25 cellular contexts compared by ENCODE assay signal in the genomic region with DNA sequence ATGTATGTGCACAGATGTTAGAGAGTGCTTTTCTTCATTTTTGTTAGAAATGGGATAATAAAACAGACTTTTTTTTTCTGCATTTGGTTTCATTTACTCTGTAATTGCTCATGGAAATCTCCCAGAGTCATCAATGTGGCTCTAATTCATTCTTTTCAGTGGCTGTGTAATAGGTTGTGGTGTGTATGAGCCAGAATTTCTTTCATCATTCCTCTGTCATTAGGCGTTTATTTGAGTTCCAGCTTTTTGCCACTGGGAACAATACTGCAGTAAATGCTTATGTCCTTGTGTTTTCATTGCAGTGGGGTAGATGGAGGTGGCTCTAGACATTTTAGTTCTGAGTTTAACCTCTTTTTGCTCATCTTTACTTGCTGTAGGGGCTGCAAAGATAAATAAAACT.
DNase-seq lines count a peak whose midpoint lies in the region; TF ChIP-seq lines count a peak whose summit lies in the region.
"Had no signal": no experiment of that assay in that cellular context is flagged by ENCODE, and none has a peak within 500 bp of the region (broad histone marks: within the 10 kb centered on the region; RNA-seq: fewer than 3 reads in every experiment).

No MANE protein-coding gene starts in this region.

- H3K4me3 Mint-ChIP-seq in T-helper 2 cell treated with Interferon-gamma antibody and Interleukin-4, amounts not matched to agents 5 μg/mL and 100 μg/mL, for 36 hours = no peak overlapping the region
- H3K4me3 Mint-ChIP-seq: activated CD8-positive, alpha-beta T cell treated with anti-CD3 and anti-CD28 coated beads, Interleukin-2, amount 10 ng/mL, durations not matched to agents 7 days and 5 days; activated naive CD4-positive, alpha-beta T cell treated with anti-CD3 and anti-CD28 coated beads, Interleukin-2, amount 10 ng/mL, durations not matched to agents 7 days and 5 days; activated T-cell treated with anti-CD3 and anti-CD28 coated beads, Interleukin-2, amount 50 U/mL, for 24 hours; dendritic cell treated with granulocyte-macrophage colony-stimulating factor and Interleukin-4, amounts not matched to agents 40 ng/mL and 50 ng/mL, for 4 days; IgD-negative memory B cell; neural progenitor cell had no signal

- no peaks in the 10 kb centered on the region for H3K27me3 ChIP-seq in subcutaneous abdominal adipose tissue (ENCODE audit: control insufficient read depth in 5 of 5, insufficient read depth in 4 of 5, low read length in 5 of 5)
- H3K27me3 ChIP-seq: ascending aorta, neural progenitor cell, transverse colon had no signal

- no peaks in the 10 kb centered on the region for H3K36me3 Mint-ChIP-seq in T-helper 2 cell treated with Interferon-gamma antibody and Interleukin-4, amounts not matched to agents 5 μg/mL and 100 μg/mL, for 36 hours (ENCODE audit: low read depth)
- H3K36me3 Mint-ChIP-seq: activated naive CD4-positive, alpha-beta T cell treated with anti-CD3 and anti-CD28 coated beads, Interleukin-2, amount 10 ng/mL, durations not matched to agents 7 days and 5 days; IgD-negative memory B cell; neural progenitor cell had no signal

- no peak overlapping the region for H3K4me3 ChIP-seq in fibroblast of the aortic adventitia (ENCODE audit: low read depth, low read length)
- H3K4me3 ChIP-seq in subcutaneous abdominal adipose tissue (ENCODE audit: low read depth in 1 of 5, low read length in 5 of 5) = no peak overlapping the region
- H3K4me3 ChIP-seq: ascending aorta, left ventricle myocardium inferior, mucosa of descending colon, neural progenitor cell, transverse colon had no signal

- peak; percentile 61 for DNase-seq in GM04504 (ENCODE audit: low read depth)
- DNase-seq in amniotic epithelial cell (ENCODE audit: low read depth) = peak; percentile 12
- DNase-seq in fibroblast of the aortic adventitia (ENCODE audit: low read depth) = peak; percentile 61
- DNase-seq in ecto neural progenitor cell (ENCODE audit: low spot score) = no peak
- no peak for DNase-seq in NCI-H2029 (lab: John Stamatoyannopoulos, UW)
- no peak for DNase-seq in T-helper 2 cell treated with Interferon-gamma antibody and Interleukin-4, amounts not matched to agents 5 μg/mL and 100 μg/mL, for 36 hours (ENCODE audit: low spot score)
- DNase-seq: activated CD8-positive, alpha-beta T cell treated with anti-CD3 and anti-CD28 coated beads, Interleukin-2, amount 10 ng/mL, durations not matched to agents 7 days and 5 days; activated naive CD4-positive, alpha-beta T cell treated with anti-CD3 and anti-CD28 coated beads, Interleukin-2, amount 10 ng/mL, durations not matched to agents 7 days and 5 days; activated T-cell treated with anti-CD3 and anti-CD28 coated beads, Interleukin-2, amount 50 U/mL, for 24 hours; C1 segment of cervical spinal cord; left ventricle myocardium inferior; mucosa of descending colon; NCI-H146; NCI-H748 treated with DMSO at 0.1 percent for 48 hours; PC-3; retina; stimulated activated naive CD4-positive, alpha-beta T cell; T-helper 9 cell; transverse colon had no signal

- peak overlapping the region; percentile 91 for H3K27ac ChIP-seq in subcutaneous abdominal adipose tissue (ENCODE audit: low read depth, low read length)
- H3K27ac ChIP-seq: ascending aorta, HL-60, neural progenitor cell had no signal

- H3K9me3 Mint-ChIP-seq in T-helper 2 cell treated with Interferon-gamma antibody and Interleukin-4, amounts not matched to agents 5 μg/mL and 100 μg/mL, for 36 hours = no peaks in the 10 kb centered on the region
- H3K9me3 Mint-ChIP-seq: activated naive CD4-positive, alpha-beta T cell treated with anti-CD3 and anti-CD28 coated beads, Interleukin-2, amount 10 ng/mL, durations not matched to agents 7 days and 5 days; activated T-cell treated with anti-CD3 and anti-CD28 coated beads, Interleukin-2, amount 50 U/mL, for 24 hours; dendritic cell treated with granulocyte-macrophage colony-stimulating factor and Interleukin-4, amounts not matched to agents 40 ng/mL and 50 ng/mL, for 4 days had no signal

- H3K4me1 Mint-ChIP-seq in T-helper 2 cell treated with Interferon-gamma antibody and Interleukin-4, amounts not matched to agents 5 μg/mL and 100 μg/mL, for 36 hours (ENCODE audit: low read depth) = no peaks in the 10 kb centered on the region
- H3K4me1 Mint-ChIP-seq: activated naive CD4-positive, alpha-beta T cell treated with anti-CD3 and anti-CD28 coated beads, Interleukin-2, amount 10 ng/mL, durations not matched to agents 7 days and 5 days; IgD-negative memory B cell had no signal

- TF ChIP-seq CTCF in fibroblast of the aortic adventitia (IDR thresholded peaks at IDR 0.05; ENCODE audit: insufficient read depth, low read length) = no peak

- no peaks in the 10 kb centered on the region for H3K36me3 ChIP-seq in subcutaneous abdominal adipose tissue (ENCODE audit: control insufficient read depth in 5 of 5, insufficient read depth in 5 of 5, low read length in 5 of 5)
- H3K36me3 ChIP-seq: ascending aorta, left ventricle myocardium inferior, neural progenitor cell, transverse colon had no signal

- peaks cover 0 to 2% (median 0%) of the 10 kb centered on the region in 5 donors for H3K9me3 ChIP-seq in subcutaneous abdominal adipose tissue (ENCODE audit: control insufficient read depth in 5 of 5, low read length in 5 of 5)
- H3K9me3 ChIP-seq: ascending aorta, mucosa of descending colon, transverse colon had no signal

- H3K27ac Mint-ChIP-seq in T-helper 2 cell treated with Interferon-gamma antibody and Interleukin-4, amounts not matched to agents 5 μg/mL and 100 μg/mL, for 36 hours = no peak overlapping the region
- H3K27ac Mint-ChIP-seq: activated CD8-positive, alpha-beta T cell treated with anti-CD3 and anti-CD28 coated beads, Interleukin-2, amount 10 ng/mL, durations not matched to agents 7 days and 5 days; activated naive CD4-positive, alpha-beta T cell treated with anti-CD3 and anti-CD28 coated beads, Interleukin-2, amount 10 ng/mL, durations not matched to agents 7 days and 5 days; activated T-cell treated with anti-CD3 and anti-CD28 coated beads, Interleukin-2, amount 50 U/mL, for 24 hours; dendritic cell treated with granulocyte-macrophage colony-stimulating factor and Interleukin-4, amounts not matched to agents 40 ng/mL and 50 ng/mL, for 4 days; IgD-negative memory B cell; neural progenitor cell had no signal

- peaks cover 10 to 32% (median 23%) of the 10 kb centered on the region in 5 donors for H3K4me1 ChIP-seq in subcutaneous abdominal adipose tissue (ENCODE audit: control insufficient read depth in 5 of 5, insufficient read depth in 5 of 5, low read length in 5 of 5)

- H3K9ac ChIP-seq in subcutaneous abdominal adipose tissue (ENCODE audit: low read length in 5 of 5) = no peak overlapping the region
- H3K9ac ChIP-seq: neural progenitor cell had no signal

- peaks cover 4% of the 10 kb centered on the region for H3K27me3 Mint-ChIP-seq in T-helper 2 cell treated with Interferon-gamma antibody and Interleukin-4, amounts not matched to agents 5 μg/mL and 100 μg/mL, for 36 hours (ENCODE audit: low read depth)
- H3K27me3 Mint-ChIP-seq: IgD-negative memory B cell had no signal

Comparison
In these comparisons a context has a peak if more than half of its experiments do, and no peak if none do; other contexts are left out.
1. DNase-seq: peak in GM04504 (single experiment), amniotic epithelial cell (single experiment) and fibroblast of the aortic adventitia (single experiment); none in ecto neural progenitor cell (single experiment), NCI-H2029 (single experiment) and T-helper 2 cell treated with Interferon-gamma antibody and Interleukin-4, amounts not matched to agents 5 μg/mL and 100 μg/mL, for 36 hours (single experiment).